In the genomic region with DNA sequence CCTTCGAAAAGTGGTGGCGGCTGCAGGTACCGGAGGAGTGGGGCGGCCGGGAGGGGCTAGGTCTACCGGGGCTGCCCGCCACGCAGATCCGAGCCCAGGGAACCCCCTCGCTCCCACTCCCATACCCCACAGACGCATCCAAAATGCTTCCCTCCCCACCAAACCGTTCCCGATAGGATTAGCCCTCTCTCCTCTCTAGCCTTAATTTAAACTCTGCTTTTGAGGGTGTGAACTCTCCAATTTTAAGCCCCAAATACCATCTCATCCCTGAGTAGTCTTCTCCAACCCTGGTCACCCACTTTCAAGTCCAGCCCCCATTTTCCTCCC, we compare ENCODE assay signal across 10 cellular contexts. TPM values are rescaled to one million over a fixed set of nuclear protein-coding genes. Genes with fewer than 3 reads are reported as not detected.
DNase-seq lines count a peak whose midpoint lies in the region; ATAC-seq, FAIRE-seq and TF ChIP-seq lines count a peak whose summit lies in the region.
"Had no signal": no experiment of that assay in that cellular context is flagged by ENCODE, and none has a peak within 500 bp of the region (broad histone marks: within the 10 kb centered on the region; RNA-seq: fewer than 3 reads in every experiment).

No MANE protein-coding gene starts in this region.

- no peak for DNase-seq in T-helper 1 cell
- DNase-seq in activated naive CD8-positive, alpha-beta T cell treated with anti-CD3 and anti-CD28 coated beads, Interleukin-2, amount 50 U/mL, for 24 hours = no peak
- no peak for DNase-seq in kidney epithelial cell (ENCODE audit: low read depth)
- DNase-seq in stomach = no peak
- no peak for DNase-seq in NCI-H187 treated with DMSO at 0.1 percent for 48 hours (lab: John Stamatoyannopoulos, UW)
- DNase-seq in GM19239 (ENCODE audit: insufficient read length, low spot score) = no peak

- H3K36me3 Mint-ChIP-seq in T-helper 1 cell treated with Interleukin-12 subunit alpha and Interleukin-12 subunit beta and Interleukin-4 antibody, amounts not matched to agents 30 μg/mL and 1 μg/mL, for 36 hours (ENCODE audit: low read depth) = peaks cover 6% of the 10 kb centered on the region
- no peaks in the 10 kb centered on the region for H3K36me3 Mint-ChIP-seq in activated naive CD8-positive, alpha-beta T cell treated with anti-CD3 and anti-CD28 coated beads, Interleukin-2, amount 50 U/mL, for 24 hours (ENCODE audit: low read depth)

- H3K27ac ChIP-seq in stomach = peak overlapping the region; percentile 77 to 86 (median 85)

- no peak for FAIRE-seq in GM19239 (lab: Jason Lieb, UNC)
- FAIRE-seq: A204.1, endometrium had no signal

- TF ChIP-seq CTCF in kidney epithelial cell (IDR thresholded peaks at IDR 0.05; ENCODE audit: insufficient read depth, low read length, poor library complexity, severe bottlenecking) (no peak), stomach (IDR thresholded peaks at IDR 0.05) (no peak)

- H3K27me3 ChIP-seq in kidney epithelial cell (ENCODE audit: control insufficient read depth, insufficient read depth, low read length) (peaks cover 48% of the 10 kb centered on the region), stomach (peaks cover 0 to 25% (median 0%) of the 10 kb centered on the region in 3 donors)

- TF ChIP-seq EP300 in stomach (IDR thresholded peaks at IDR 0.05) = no peak

- peak overlapping the region; percentile 85 for H3K4me3 Mint-ChIP-seq in T-helper 1 cell treated with Interleukin-12 subunit alpha and Interleukin-12 subunit beta and Interleukin-4 antibody, amounts not matched to agents 30 μg/mL and 1 μg/mL, for 36 hours
- H3K4me3 Mint-ChIP-seq in activated naive CD8-positive, alpha-beta T cell treated with anti-CD3 and anti-CD28 coated beads, Interleukin-2, amount 50 U/mL, for 24 hours = peak overlapping the region; percentile 77

- peaks cover 23% of the 10 kb centered on the region for H3K4me1 Mint-ChIP-seq in T-helper 1 cell treated with Interleukin-12 subunit alpha and Interleukin-12 subunit beta and Interleukin-4 antibody, amounts not matched to agents 30 μg/mL and 1 μg/mL, for 36 hours (ENCODE audit: low read depth)
- H3K4me1 Mint-ChIP-seq in activated naive CD8-positive, alpha-beta T cell treated with anti-CD3 and anti-CD28 coated beads, Interleukin-2, amount 50 U/mL, for 24 hours = peaks cover 27% of the 10 kb centered on the region

- no peak for ATAC-seq in activated naive CD8-positive, alpha-beta T cell treated with anti-CD3 and anti-CD28 coated beads, Interleukin-2, amount 50 U/mL, for 24 hours
- no peak for ATAC-seq in HG03457 (IDR thresholded peaks at IDR 0.05; ENCODE audit: unreplicated experiment)

- H3K4me3 ChIP-seq in kidney epithelial cell (ENCODE audit: low read depth, low read length) = peak overlapping the region; percentile 63
- peak overlapping the region; percentile 66 to 76 (median 72) for H3K4me3 ChIP-seq in stomach

- no peak for TF ChIP-seq POLR2A in stomach (IDR thresholded peaks at IDR 0.05)

- H3K4me1 ChIP-seq in stomach = peaks cover 13 to 41% (median 17%) of the 10 kb centered on the region in 4 donors

- no peaks in the 10 kb centered on the region for H3K9me3 Mint-ChIP-seq in T-helper 1 cell treated with Interleukin-12 subunit alpha and Interleukin-12 subunit beta and Interleukin-4 antibody, amounts not matched to agents 30 μg/mL and 1 μg/mL, for 36 hours
- H3K9me3 Mint-ChIP-seq in activated naive CD8-positive, alpha-beta T cell treated with anti-CD3 and anti-CD28 coated beads, Interleukin-2, amount 50 U/mL, for 24 hours = no peaks in the 10 kb centered on the region

- H3K36me3 ChIP-seq in kidney epithelial cell (ENCODE audit: control insufficient read depth, insufficient read depth, low read length) (no peaks in the 10 kb centered on the region), stomach (peaks cover 0 to 3% (median 3%) of the 10 kb centered on the region in 4 donors)

- 4 to 11% (median 9%) methylated on average over 13 of the region's 13 CpGs for WGBS in stomach, 5 donors

- peaks cover 41% of the 10 kb centered on the region for H3K27me3 Mint-ChIP-seq in T-helper 1 cell treated with Interleukin-12 subunit alpha and Interleukin-12 subunit beta and Interleukin-4 antibody, amounts not matched to agents 30 μg/mL and 1 μg/mL, for 36 hours (ENCODE audit: low read depth)
- H3K27me3 Mint-ChIP-seq in activated naive CD8-positive, alpha-beta T cell treated with anti-CD3 and anti-CD28 coated beads, Interleukin-2, amount 50 U/mL, for 24 hours = peaks cover 21% of the 10 kb centered on the region

- intact Hi-C loops in stomach (cut with DNase I; ENCODE audit: low total_unique reads) = no loop called here

- H3K9me3 ChIP-seq in stomach = no peaks in the 10 kb centered on the region

- H3K27ac Mint-ChIP-seq in T-helper 1 cell treated with Interleukin-12 subunit alpha and Interleukin-12 subunit beta and Interleukin-4 antibody, amounts not matched to agents 30 μg/mL and 1 μg/mL, for 36 hours = peak overlapping the region; percentile 53
- H3K27ac Mint-ChIP-seq in activated naive CD8-positive, alpha-beta T cell treated with anti-CD3 and anti-CD28 coated beads, Interleukin-2, amount 50 U/mL, for 24 hours = peak overlapping the region; percentile 43

RNA-seq across cellular contexts. Expression of a gene that starts 0.3 kb away (rescaled TPM):
- total RNA-seq in kidney epithelial cell (96.1 and 106 TPM in 2 replicates), stomach (10 to 100 TPM; 17.4 to 47.4 (median 30.9) TPM)
- 10 to 100 TPM; 13.7 to 37.6 (median 26.6) TPM for polyA plus RNA-seq in stomach

RNA-seq across cellular contexts. Expression of a gene that starts 0.4 kb away (rescaled TPM):
- total RNA-seq in kidney epithelial cell = 1.4 and 2.9 TPM in 2 replicates
- 1 to 10 TPM in 2 of 5 donors, under 1 TPM in 1, not detected in 2; 0.43 to 3.1 (median 1.5) TPM for total RNA-seq in stomach
- 1 to 10 TPM in 2 of 3 donors, not detected in 1; 1.8 to 3.2 TPM for polyA plus RNA-seq in stomach

RNA-seq across cellular contexts. Expression of a gene that starts 8.8 kb away (rescaled TPM):
- total RNA-seq in kidney epithelial cell (19.1 and 23.6 TPM in 2 replicates), stomach (10 to 100 TPM in 3 of 5 donors, 1 to 10 TPM in 2; 3.8 to 81.7 (median 22.0) TPM)
- 10 to 100 TPM; 42.2 to 49.9 (median 42.4) TPM for polyA plus RNA-seq in stomach

RNA-seq across cellular contexts. Expression of a gene that starts 29.6 kb away (rescaled TPM):
- total RNA-seq in kidney epithelial cell (5.8 and 6.8 TPM in 2 replicates), stomach (100 to 1,000 TPM in 1 of 5 donors, 10 to 100 TPM in 4; 18.7 to 157 (median 36.6) TPM)
- 10 to 100 TPM; 22.2 to 42.6 (median 39.3) TPM for polyA plus RNA-seq in stomach

RNA-seq across cellular contexts. Expression of a gene that starts 31.7 kb away (rescaled TPM):
- total RNA-seq in kidney epithelial cell = not detected in 2 replicates
- 100 to 1,000 TPM in 1 of 5 donors, 1 to 10 TPM in 2, not detected in 2; 6.7 to 199 (median 9.5) TPM for total RNA-seq in stomach
- polyA plus RNA-seq in stomach = 1 to 10 TPM; 2.3 to 9.1 (median 6.1) TPM
